ENCODE assay signal across 11 cellular contexts in the genomic region with DNA sequence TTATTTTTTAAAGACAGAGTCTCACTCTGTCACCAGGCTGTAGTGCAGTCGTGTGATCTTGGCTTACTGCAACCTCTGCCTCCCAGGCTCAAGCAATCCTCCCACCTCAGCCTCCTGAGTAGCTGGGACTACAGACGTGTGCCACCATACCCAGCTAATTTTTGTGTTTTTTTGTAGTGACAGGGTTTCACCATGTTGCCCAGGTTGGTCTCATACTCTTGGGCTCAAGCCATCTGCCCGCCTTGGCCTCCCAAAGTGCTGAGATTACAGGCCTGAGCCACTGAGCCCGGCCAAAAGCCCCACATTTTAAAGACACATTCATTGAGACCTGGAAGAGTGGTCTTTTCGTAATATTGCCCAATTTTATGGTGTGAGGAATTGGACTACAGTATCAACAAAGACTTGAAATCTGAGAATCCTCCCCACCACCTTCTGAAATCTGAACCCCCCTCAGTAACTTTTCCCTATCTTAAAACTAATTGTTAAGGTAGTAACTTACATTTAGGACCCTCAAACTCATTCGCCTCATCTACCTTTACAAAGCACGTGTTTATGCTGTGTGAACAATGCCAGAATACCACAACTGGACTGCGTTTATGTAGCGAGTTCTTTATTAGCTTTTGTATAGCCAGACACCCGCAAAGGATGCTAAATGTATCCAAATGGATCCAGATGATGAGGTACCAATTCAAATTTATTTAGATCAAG. TPM values are rescaled to one million over a fixed set of nuclear protein-coding genes. Genes with fewer than 3 reads are reported as not detected.
DNase-seq lines count a peak whose midpoint lies in the region; ATAC-seq and TF ChIP-seq lines count a peak whose summit lies in the region.
"Had no signal": no experiment of that assay in that cellular context is flagged by ENCODE, and none has a peak within 500 bp of the region (broad histone marks: within the 10 kb centered on the region; RNA-seq: fewer than 3 reads in every experiment).

No MANE protein-coding gene starts in this region.

- no peak overlapping the region for H2BK12ac ChIP-seq in neuronal stem cell (ENCODE audit: low read length)

- no peak overlapping the region for H2BK15ac ChIP-seq in neuronal stem cell (ENCODE audit: low read length)

- H3K36me3 ChIP-seq in right atrium auricular region, result no peaks in the 10 kb centered on the region
- H3K36me3 ChIP-seq in neuronal stem cell (replicated peaks in 1 of 2; ENCODE audit: control insufficient read depth in 2 of 2, insufficient read depth in 2 of 2, low read length in 2 of 2), result no peaks in the 10 kb centered on the region

- no peaks in the 10 kb centered on the region for H3K9me3 ChIP-seq in right atrium auricular region
- no peaks in the 10 kb centered on the region for H3K9me3 ChIP-seq in neuronal stem cell (replicated peaks in 1 of 2; ENCODE audit: control insufficient read depth in 2 of 2, insufficient read depth in 1 of 2, low read depth in 1 of 2, low read length in 2 of 2)

- H3K18ac ChIP-seq in neuronal stem cell (ENCODE audit: low read length), result no peak overlapping the region

- no peak overlapping the region for H2BK5ac ChIP-seq in neuronal stem cell (ENCODE audit: low read length)

- peaks cover 0 to 38% of the 10 kb centered on the region in 2 donors for H3K4me1 ChIP-seq in right atrium auricular region
- H3K4me1 ChIP-seq in neuronal stem cell (ENCODE audit: control insufficient read depth in 2 of 2, insufficient read depth in 1 of 2, low read depth in 1 of 2, low read length in 2 of 2), result peaks cover 22 to 33% of the 10 kb centered on the region in 2 donors

- peak overlapping the region; percentile 16 to 93 for H3K4me3 ChIP-seq in right atrium auricular region
- H3K4me3 ChIP-seq in fibroblast of pulmonary artery (replicated peaks; ENCODE audit: low read depth, low read length), result peak overlapping the region; percentile 89
- H3K4me3 ChIP-seq in neuronal stem cell (ENCODE audit: low read length in 2 of 2), result no peak overlapping the region

- H3K27me3 ChIP-seq in right atrium auricular region (no peaks in the 10 kb centered on the region), neuronal stem cell (ENCODE audit: control insufficient read depth in 3 of 3, insufficient read depth in 3 of 3, low read depth in 1 of 3, low read length in 3 of 3) (peaks cover 0 to 3% (median 0%) of the 10 kb centered on the region in 3 experiments)

- no peak for ATAC-seq in Right ventricle myocardium inferior
- no peak for ATAC-seq in GM18502 (IDR thresholded peaks at IDR 0.05; ENCODE audit: poor library complexity, unreplicated experiment)
- no peak for ATAC-seq in HG02938 (IDR thresholded peaks at IDR 0.05; ENCODE audit: unreplicated experiment)

- intact Hi-C loops in Right ventricle myocardium inferior (cut with DNase I), result no loop called here

- no peaks in the 10 kb centered on the region for H3K79me1 ChIP-seq in neuronal stem cell (ENCODE audit: low read depth, low read length)

- no peak overlapping the region for H3K4ac ChIP-seq in neuronal stem cell (ENCODE audit: low read length)

- no peak overlapping the region for H4K91ac ChIP-seq in neuronal stem cell (ENCODE audit: low read depth, low read length, poor library complexity)

- H3K4me2 ChIP-seq in neuronal stem cell (ENCODE audit: insufficient read depth, low read length, poor library complexity, severe bottlenecking), result peak overlapping the region; percentile 19

- WGBS in neuronal stem cell (ENCODE audit: extremely low coverage in 2 of 2, insufficient read length in 2 of 2, insufficient replicate concordance in 1 of 2), 2 donors, result no CpG with 5 or more reads among the region's 10 CpGs

- H3K23ac ChIP-seq in neuronal stem cell (ENCODE audit: low read depth, low read length, poor library complexity), result no peak overlapping the region

- no peak overlapping the region for H3K9ac ChIP-seq in neuronal stem cell (ENCODE audit: low read depth, low read length, poor library complexity)

- no peak overlapping the region for H2AK5ac ChIP-seq in neuronal stem cell (ENCODE audit: low read depth, low read length)

- H2AFZ ChIP-seq in neuronal stem cell (ENCODE audit: low read length), result no peak overlapping the region

- H4K8ac ChIP-seq in neuronal stem cell (ENCODE audit: low read depth, low read length), result no peak overlapping the region

- peak; percentile 34 for DNase-seq in right atrium auricular region (ENCODE audit: low spot score)
- no peak for DNase-seq in Right ventricle myocardium inferior (ENCODE audit: missing footprints)
- DNase-seq in fibroblast of pulmonary artery (ENCODE audit: low read depth), result no peak
- DNase-seq in neuronal stem cell (ENCODE audit: low spot score), result no peak
- DNase-seq in NCI-H526 (lab: John Stamatoyannopoulos, UW), result no peak
- no peak for DNase-seq in EL
- DNase-seq: activated CD4-positive, CD25-positive, alpha-beta regulatory T cell; effector memory CD4-positive, alpha-beta T cell; NCI-H1436 treated with DMSO at 0.1 percent for 48 hours had no signal

- TF ChIP-seq CTCF in right atrium auricular region (IDR thresholded peaks at IDR 0.05) (no peak), fibroblast of pulmonary artery (IDR thresholded peaks at IDR 0.05; ENCODE audit: low read length, missing control alignments) (no peak)

- no peak overlapping the region for H3K27ac ChIP-seq in right atrium auricular region
- H3K27ac ChIP-seq in neuronal stem cell (replicated peaks; ENCODE audit: low read length), result no peak overlapping the region

- no peak overlapping the region for H2BK120ac ChIP-seq in neuronal stem cell (ENCODE audit: low read depth, low read length)

- H3K14ac ChIP-seq in neuronal stem cell (ENCODE audit: low read length), result no peak overlapping the region

RNA-seq across cellular contexts. Expression of gene ERRFI1, which starts 2.7 kb away (rescaled TPM):
- 10 to 100 TPM; 33.0 to 34.5 TPM for total RNA-seq in right atrium auricular region
- total RNA-seq in Right ventricle myocardium inferior, result 12.8 TPM
- polyA plus RNA-seq in neuronal stem cell (2013, experiment 1 of 2), result 33.5 TPM
- 32.9 TPM for polyA plus RNA-seq in neuronal stem cell (2013, experiment 2 of 2)

Comparison
In these comparisons a context has a peak if more than half of its experiments do, and no peak if none do; other contexts are left out.
1. H3K4me3 ChIP-seq: peak in right atrium auricular region (2 of 2) and fibroblast of pulmonary artery (single experiment); none in neuronal stem cell (0 of 2).